ENCODE assay signal across 32 cellular contexts in genomic region chr2:26883971-26884370, GRCh38. TPM values are rescaled to one million over a fixed set of nuclear protein-coding genes. Genes with fewer than 3 reads are reported as not detected.
DNase-seq lines count a peak whose midpoint lies in the region; ATAC-seq lines count a peak whose summit lies in the region.
"Had no signal": no experiment of that assay in that cellular context is flagged by ENCODE, and none has a peak within 500 bp of the region (broad histone marks: within the 10 kb centered on the region; RNA-seq: fewer than 3 reads in every experiment).

No MANE protein-coding gene starts in this region.

- peaks cover 5% of the 10 kb centered on the region for H3K4me1 ChIP-seq in SJCRH30
- H3K4me1 ChIP-seq: right lobe of liver, uterus had no signal

- DNase-seq in NCI-H2081 (lab: John Stamatoyannopoulos, UW) (peak; percentile 11 to 42), NCI-H2081 treated with DMSO at 0.1 percent for 48 hours (lab: John Stamatoyannopoulos, UW) (no peak), NCI-H2171 treated with DMSO at 0.1 percent for 48 hours (lab: John Stamatoyannopoulos, UW) (peak; percentile 93), SJCRH30 (peak; percentile 36 to 47), substantia nigra (lab: John Stamatoyannopoulos, UW) (peak in 1 of 49 donors; percentile 26), retina (no peak)
- DNase-seq in stimulated activated naive B cell treated with anti-CD40 and anti-IgM and Interleukin-4, amounts not matched to agents 10 μg/mL and 1 μg/mL and 100 μg/mL, for 72 hours = no peak
- DNase-seq: activated CD4-positive, alpha-beta memory T cell treated with anti-CD3 and anti-CD28 coated beads for 36 hours; activated CD4-positive, alpha-beta T cell treated with anti-CD3 and anti-CD28 coated beads for 1 hour; activated CD8-positive, alpha-beta memory T cell treated with anti-CD3 and anti-CD28 coated beads, Interleukin-2, amount 50 U/mL, for 4 hours; activated naive CD4-positive, alpha-beta T cell treated with anti-CD3 and anti-CD28 coated beads for 36 hours; central memory CD4-positive, alpha-beta T cell; EL; erythroblast; islet precursor cell; left ventricle myocardium inferior; NCI-H1694; NCI-H510A treated with DMSO at 0.1 percent for 48 hours; right lobe of liver; SHP77; stimulated activated CD8-positive, alpha-beta memory T cell treated with anti-CD3 and anti-CD28 coated beads, Interleukin-4, amount 100 ng/mL, for 48 hours; stimulated activated naive CD8-positive, alpha-beta T cell treated with anti-CD3 and anti-CD28 coated beads, Interleukin-15, amount 100 ng/mL, for 72 hours; T-helper 2 cell; uterus had no signal

- no peak for ATAC-seq in stimulated activated naive B cell treated with anti-CD40 and anti-IgM and Interleukin-4, amounts not matched to agents 10 μg/mL and 1 μg/mL and 100 μg/mL, for 72 hours (replicated peaks)
- no peak for ATAC-seq in GM18868 (IDR thresholded peaks at IDR 0.05; ENCODE audit: unreplicated experiment)
- ATAC-seq: HCT116; stimulated activated naive CD8-positive, alpha-beta T cell treated with anti-CD3 and anti-CD28 coated beads, Interleukin-15, amount 100 ng/mL, for 72 hours had no signal

- no peak overlapping the region for H3K27ac Mint-ChIP-seq in stimulated activated naive B cell treated with anti-CD40 and anti-IgM and Interleukin-4, amounts not matched to agents 10 μg/mL and 1 μg/mL and 100 μg/mL, for 72 hours
- H3K27ac Mint-ChIP-seq: activated CD4-positive, alpha-beta memory T cell treated with anti-CD3 and anti-CD28 coated beads for 36 hours; activated naive CD4-positive, alpha-beta T cell treated with anti-CD3 and anti-CD28 coated beads for 36 hours; activated T-helper 1 cell treated with anti-CD3 and anti-CD28 coated beads, Interleukin-12 subunit alpha, Interleukin-12 subunit beta, Interleukin-2, Interleukin-4 antibody, amounts not matched to agents 30 ng/mL and 10 ng/mL and 1 ng/mL, durations not matched to agents 14 hours and 24 hours and 36 hours; stimulated activated naive CD8-positive, alpha-beta T cell treated with anti-CD3 and anti-CD28 coated beads, Interleukin-15, amount 100 ng/mL, for 72 hours had no signal

- no peak overlapping the region for H3K4me3 Mint-ChIP-seq in stimulated activated naive B cell treated with anti-CD40 and anti-IgM and Interleukin-4, amounts not matched to agents 10 μg/mL and 1 μg/mL and 100 μg/mL, for 72 hours
- H3K4me3 Mint-ChIP-seq: activated CD4-positive, alpha-beta memory T cell treated with anti-CD3 and anti-CD28 coated beads for 36 hours; activated naive CD4-positive, alpha-beta T cell treated with anti-CD3 and anti-CD28 coated beads for 36 hours; activated T-helper 1 cell treated with anti-CD3 and anti-CD28 coated beads, Interleukin-12 subunit alpha, Interleukin-12 subunit beta, Interleukin-2, Interleukin-4 antibody, amounts not matched to agents 30 ng/mL and 10 ng/mL and 1 ng/mL, durations not matched to agents 14 hours and 24 hours and 36 hours; CD14-positive monocyte; stimulated activated naive CD8-positive, alpha-beta T cell treated with anti-CD3 and anti-CD28 coated beads, Interleukin-15, amount 100 ng/mL, for 72 hours had no signal

- no peak overlapping the region for H3K27ac ChIP-seq in SJCRH30
- H3K27ac ChIP-seq in substantia nigra (ENCODE audit: low read depth, low read length, poor library complexity, severe bottlenecking) = peak overlapping the region; percentile 51
- H3K27ac ChIP-seq: left ventricle myocardium inferior, right lobe of liver, uterus had no signal

- H3K4me3 ChIP-seq in SJCRH30 = no peak overlapping the region
- H3K4me3 ChIP-seq: left ventricle myocardium inferior, right lobe of liver, uterus had no signal

- peaks cover 22% of the 10 kb centered on the region for H3K27me3 ChIP-seq in SJCRH30
- H3K27me3 ChIP-seq: right lobe of liver, uterus had no signal

- H3K9me3 Mint-ChIP-seq in stimulated activated naive B cell treated with anti-CD40 and anti-IgM and Interleukin-4, amounts not matched to agents 10 μg/mL and 1 μg/mL and 100 μg/mL, for 72 hours = no peaks in the 10 kb centered on the region
- H3K9me3 Mint-ChIP-seq: activated CD4-positive, alpha-beta memory T cell treated with anti-CD3 and anti-CD28 coated beads for 36 hours; activated naive CD4-positive, alpha-beta T cell treated with anti-CD3 and anti-CD28 coated beads for 36 hours; activated T-helper 1 cell treated with anti-CD3 and anti-CD28 coated beads, Interleukin-12 subunit alpha, Interleukin-12 subunit beta, Interleukin-2, Interleukin-4 antibody, amounts not matched to agents 30 ng/mL and 10 ng/mL and 1 ng/mL, durations not matched to agents 14 hours and 24 hours and 36 hours; stimulated activated naive CD8-positive, alpha-beta T cell treated with anti-CD3 and anti-CD28 coated beads, Interleukin-15, amount 100 ng/mL, for 72 hours had no signal

- H3K36me3 ChIP-seq in SJCRH30 = no peaks in the 10 kb centered on the region
- H3K36me3 ChIP-seq: left ventricle myocardium inferior, right lobe of liver, uterus had no signal

- peaks cover 9 to 10% of the 10 kb centered on the region in 2 donors for H3K4me1 Mint-ChIP-seq in stimulated activated naive B cell treated with anti-CD40 and anti-IgM and Interleukin-4, amounts not matched to agents 10 μg/mL and 1 μg/mL and 100 μg/mL, for 72 hours
- H3K4me1 Mint-ChIP-seq: stimulated activated naive CD8-positive, alpha-beta T cell treated with anti-CD3 and anti-CD28 coated beads, Interleukin-15, amount 100 ng/mL, for 72 hours had no signal

- no peaks in the 10 kb centered on the region for H3K36me3 Mint-ChIP-seq in stimulated activated naive B cell treated with anti-CD40 and anti-IgM and Interleukin-4, amounts not matched to agents 10 μg/mL and 1 μg/mL and 100 μg/mL, for 72 hours
- H3K36me3 Mint-ChIP-seq: activated CD4-positive, alpha-beta memory T cell treated with anti-CD3 and anti-CD28 coated beads for 36 hours; CD14-positive monocyte had no signal

- H3K9me3 ChIP-seq in SJCRH30 (replicated peaks) = no peaks in the 10 kb centered on the region
- H3K9me3 ChIP-seq: left ventricle myocardium inferior, right lobe of liver, uterus had no signal

- peaks cover 14 to 16% of the 10 kb centered on the region in 2 donors for H3K27me3 Mint-ChIP-seq in stimulated activated naive B cell treated with anti-CD40 and anti-IgM and Interleukin-4, amounts not matched to agents 10 μg/mL and 1 μg/mL and 100 μg/mL, for 72 hours

RNA-seq across cellular contexts. Expression of gene DPYSL5, which starts 36.0 kb away (rescaled TPM):
- total RNA-seq in SJCRH30 (2014; rRNA removed; shearing (Covaris generic)) = 1.2 TPM in 2 replicates
- total RNA-seq: activated CD4-positive, alpha-beta memory T cell treated with anti-CD3 and anti-CD28 coated beads for 36 hours; fibroblast of villous mesenchyme; left ventricle myocardium inferior; LHCN-M2; mesenteric fat pad; posterior vena cava; right lobe of liver had no signal

Comparison
In these comparisons a context has a peak if more than half of its experiments do, and no peak if none do; other contexts are left out.
1. DNase-seq: peak in NCI-H2081 (2 of 2), NCI-H2171 treated with DMSO at 0.1 percent for 48 hours (single experiment) and SJCRH30 (2 of 2); none in NCI-H2081 treated with DMSO at 0.1 percent for 48 hours (single experiment), retina (single experiment) and stimulated activated naive B cell treated with anti-CD40 and anti-IgM and Interleukin-4, amounts not matched to agents 10 μg/mL and 1 μg/mL and 100 μg/mL, for 72 hours (single experiment).